8 cellular contexts compared by ENCODE assay signal in genomic region chr5:157464518-157465171, GRCh38. TPM values are rescaled to one million over a fixed set of nuclear protein-coding genes. Genes with fewer than 3 reads are reported as not detected.
A peak's percentile ranks its signal among the peaks of the same experiment; 100 is the strongest.
DNase-seq lines count a peak whose midpoint lies in the region; ATAC-seq, FAIRE-seq and TF ChIP-seq lines count a peak whose summit lies in the region.

No MANE protein-coding gene starts in this region.

- POLR2A ChIA-PET in HEK293T (lab: Yijun Ruan, JAX), result no interaction called here

- no peaks in the 10 kb centered on the region for H3K9me3 Mint-ChIP-seq in activated naive CD4-positive, alpha-beta T cell treated with anti-CD3 and anti-CD28 coated beads, Interleukin-2, amount 10 ng/mL, durations not matched to agents 7 days and 5 days

- CTCF ChIA-PET in HEK293T (lab: Yijun Ruan, JAX), result no interaction called here
- CTCF ChIA-PET in activated naive CD4-positive, alpha-beta T cell treated with anti-CD3 and anti-CD28 coated beads, Interleukin-2, amount 10 ng/mL, durations not matched to agents 7 days and 5 days (lab: Charles Lee), result interaction anchor here (1.1 kb wide), 1 partner anchor 11 kb away, joined by 3 read pairs; no protein-coding TSS in a partner anchor

- FAIRE-seq in frontal cortex (lab: Jason Lieb, UNC), result no peak

- peak; percentile 80 for ATAC-seq in GM18498 (IDR thresholded peaks at IDR 0.05; ENCODE audit: unreplicated experiment)

- no peak for DNase-seq in HEK293T (ENCODE audit: extremely low spot score)
- peak; percentile 83 for DNase-seq in NCI-H460 (ENCODE audit: extremely low read depth, low read depth)
- peak; percentile 70 for DNase-seq in activated naive CD4-positive, alpha-beta T cell treated with anti-CD3 and anti-CD28 coated beads, Interleukin-2, amount 10 ng/mL, durations not matched to agents 7 days and 5 days
- peak; percentile 70 for DNase-seq in kidney glomerular epithelial cell (lab: John Stamatoyannopoulos, UW)
- peak; percentile 17 to 61 for DNase-seq in stimulated activated CD8-positive, alpha-beta memory T cell treated with anti-CD3 and anti-CD28 coated beads, Interleukin-7, amount 100 ng/mL, for 48 hours (ENCODE audit: extremely low read depth in 1 of 2, low read depth in 1 of 2)
- no peak for DNase-seq in frontal cortex (ENCODE audit: low spot score in 2 of 2)
- DNase-seq in germinal center (ENCODE audit: low spot score), result no peak

- peaks cover 23% of the 10 kb centered on the region for H3K27me3 Mint-ChIP-seq in activated naive CD4-positive, alpha-beta T cell treated with anti-CD3 and anti-CD28 coated beads, Interleukin-2, amount 10 ng/mL, durations not matched to agents 7 days and 5 days

- H3K27ac Mint-ChIP-seq in activated naive CD4-positive, alpha-beta T cell treated with anti-CD3 and anti-CD28 coated beads, Interleukin-2, amount 10 ng/mL, durations not matched to agents 7 days and 5 days, result no peak overlapping the region

- H3K4me3 Mint-ChIP-seq in activated naive CD4-positive, alpha-beta T cell treated with anti-CD3 and anti-CD28 coated beads, Interleukin-2, amount 10 ng/mL, durations not matched to agents 7 days and 5 days, result no peak overlapping the region

- no peaks in the 10 kb centered on the region for H3K36me3 Mint-ChIP-seq in activated naive CD4-positive, alpha-beta T cell treated with anti-CD3 and anti-CD28 coated beads, Interleukin-2, amount 10 ng/mL, durations not matched to agents 7 days and 5 days

- peaks cover 26% of the 10 kb centered on the region for H3K4me1 Mint-ChIP-seq in activated naive CD4-positive, alpha-beta T cell treated with anti-CD3 and anti-CD28 coated beads, Interleukin-2, amount 10 ng/mL, durations not matched to agents 7 days and 5 days

TF ChIP-seq in HEK293T, 16 proteins besides CTCF, POLR2A, EP300 and RAD21:
- TF ChIP-seq ZNF384 (IDR thresholded peaks at IDR 0.05) (no peak), PKNOX1 (IDR thresholded peaks at IDR 0.05) (peak; percentile 12; the same call in 1 of the 2 replicates)

RNA-seq across cellular contexts. Expression of gene NIPAL4, which starts 4.6 kb away (rescaled TPM):
- 0.23 and 0.32 TPM in 2 replicates for total RNA-seq in NCI-H460 (2014; rRNA removed; shearing (Covaris generic))
- 0.12 and 0.24 TPM in 2 replicates for polyA plus RNA-seq in NCI-H460 (2014; cell fraction: nucleus; rRNA removed)
- not detected for total RNA-seq in frontal cortex

Comparison
In these comparisons a context has a peak if more than half of its experiments do, and no peak if none do; other contexts are left out.
1. DNase-seq: peak in NCI-H460 (single experiment), activated naive CD4-positive, alpha-beta T cell treated with anti-CD3 and anti-CD28 coated beads, Interleukin-2, amount 10 ng/mL, durations not matched to agents 7 days and 5 days (single experiment), kidney glomerular epithelial cell (single experiment) and stimulated activated CD8-positive, alpha-beta memory T cell treated with anti-CD3 and anti-CD28 coated beads, Interleukin-7, amount 100 ng/mL, for 48 hours (2 of 2); none in HEK293T (single experiment), frontal cortex (0 of 2) and germinal center (single experiment).